8 cellular contexts compared by ENCODE assay signal in the genomic region with DNA sequence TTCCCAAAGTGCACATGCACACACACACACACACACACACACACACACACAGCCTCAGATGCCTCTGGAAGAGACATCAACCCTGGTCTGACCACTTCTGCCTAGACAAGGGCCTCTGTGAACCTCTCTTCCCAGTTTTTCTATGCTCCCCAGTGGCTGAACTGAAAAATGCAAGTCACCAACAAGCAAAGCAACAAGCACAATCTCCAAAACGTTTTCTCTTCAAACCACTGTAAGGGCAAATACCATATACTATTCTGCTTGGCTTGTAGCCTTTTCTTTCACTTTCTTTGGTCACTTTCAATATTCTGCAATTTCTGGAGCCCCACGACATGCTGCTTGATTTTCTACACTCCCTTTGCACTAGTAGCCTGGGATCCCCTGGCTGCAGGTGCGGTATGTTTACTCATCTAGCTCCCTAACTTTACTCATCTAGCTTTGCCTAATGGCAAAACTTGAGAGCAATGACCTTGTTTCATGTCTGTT.
DNase-seq lines count a peak whose midpoint lies in the region; ATAC-seq, FAIRE-seq and TF ChIP-seq lines count a peak whose summit lies in the region.

No MANE protein-coding gene starts in this region.

- H3K9me3 ChIP-seq in small intestine (ENCODE audit: control insufficient read depth, low read depth): no peaks in the 10 kb centered on the region

- no peaks in the 10 kb centered on the region for H3K36me3 ChIP-seq in small intestine (ENCODE audit: control insufficient read depth in 2 of 2, insufficient read depth in 2 of 2, low read length in 2 of 2)

- TF ChIP-seq CTCF in RWPE1 (conservative IDR thresholded peaks at IDR 0.05; ENCODE audit: low read depth) (peak; percentile 50), foreskin fibroblast (IDR thresholded peaks at IDR 0.05; ENCODE audit: low read depth, low read length) (peak; percentile 38)

- FAIRE-seq in GM19239 (lab: Jason Lieb, UNC) (peak; percentile 90), small intestine (lab: Jason Lieb, UNC) (no peak)

- 32 to 38% (median 36%) methylated on average over 3 of the region's 3 CpGs for WGBS in small intestine, 3 donors

- H3K4me1 ChIP-seq in small intestine (ENCODE audit: control insufficient read depth in 2 of 2, insufficient read depth in 1 of 2, low read depth in 1 of 2, low read length in 1 of 2): no peaks in the 10 kb centered on the region

- CTCF ChIA-PET in RWPE1 (lab: Yijun Ruan, JAX): interaction anchor here (0.7 to 0.9 kb wide), 2 partner anchors 77 to 114 kb away, joined by 3 read pairs; no protein-coding TSS in a partner anchor

- no peaks in the 10 kb centered on the region for H3K27me3 ChIP-seq in small intestine (ENCODE audit: control insufficient read depth in 2 of 2, insufficient read depth in 2 of 2, low read length in 2 of 2)

- DNase-seq in D341Med (ENCODE audit: low spot score): peak; percentile 53
- DNase-seq in GM19239 (ENCODE audit: insufficient read length, low spot score): no peak
- DNase-seq in RWPE1 (ENCODE audit: low spot score): no peak
- no peak for DNase-seq in foreskin fibroblast
- DNase-seq in small intestine: peak; percentile 19
- no peak for DNase-seq in NCI-H1092 treated with DMSO at 0.1 percent for 48 hours (lab: John Stamatoyannopoulos, UW)
- no peak for DNase-seq in activated CD4-positive, alpha-beta T cell treated with anti-CD3 and anti-CD28 coated beads, Interleukin-2, amount 50 U/mL, for 4 hours

- H3K27ac ChIP-seq in RWPE1 (no peak overlapping the region), small intestine (ENCODE audit: low read depth in 1 of 2, low read length in 1 of 2) (no peak overlapping the region)

- ATAC-seq in HG03159 (IDR thresholded peaks at IDR 0.05; ENCODE audit: unreplicated experiment): peak; percentile 36

- POLR2A ChIA-PET in RWPE1 (lab: Yijun Ruan, JAX; ENCODE audit: low non-redundant PET): no interaction called here

- H3K4me3 ChIP-seq in foreskin fibroblast (ENCODE audit: low read depth in 1 of 2, low read length in 2 of 2): no peak overlapping the region
- no peak overlapping the region for H3K4me3 ChIP-seq in small intestine (ENCODE audit: low read depth in 1 of 2, low read length in 2 of 2)

Comparison
In these comparisons a context has a peak if more than half of its experiments do, and no peak if none do; other contexts are left out.
1. DNase-seq: peak in D341Med (single experiment) and small intestine (single experiment); none in GM19239 (single experiment), RWPE1 (single experiment), foreskin fibroblast (0 of 2), NCI-H1092 treated with DMSO at 0.1 percent for 48 hours (single experiment) and activated CD4-positive, alpha-beta T cell treated with anti-CD3 and anti-CD28 coated beads, Interleukin-2, amount 50 U/mL, for 4 hours (0 of 2).